ENCODE assay signal across 8 cellular contexts in genomic region chr19:5131031-5131865, GRCh38.
DNase-seq lines count a peak whose midpoint lies in the region; ATAC-seq, FAIRE-seq and TF ChIP-seq lines count a peak whose summit lies in the region.

No MANE protein-coding gene starts in this region.

- H3K27me3 ChIP-seq in GM23338 (ENCODE audit: insufficient read depth), result no peaks in the 10 kb centered on the region

- no peaks in the 10 kb centered on the region for H3K9me2 ChIP-seq in GM23338 (ENCODE audit: insufficient read depth)
- H3K9me2 ChIP-seq in OCI-LY7 (ENCODE audit: insufficient read depth, low read length), result no peaks in the 10 kb centered on the region

- peak; percentile 14 for ATAC-seq in GM23338
- peak; percentile 13 to 30 for ATAC-seq in naive thymus-derived CD8-positive, alpha-beta T cell

- H3K36me3 Mint-ChIP-seq in GM23338 (ENCODE audit: low read depth), result peaks cover 7% of the 10 kb centered on the region; the same call in 2 of the 3 replicates
- H3K36me3 Mint-ChIP-seq in naive thymus-derived CD8-positive, alpha-beta T cell, result peaks cover 0 to 17% (median 6%) of the 10 kb centered on the region in 3 donors
- H3K36me3 Mint-ChIP-seq in MCF 10A (ENCODE audit: insufficient read depth, unreplicated experiment), result peaks cover 26% of the 10 kb centered on the region

- no peaks in the 10 kb centered on the region; the same call in 1 of the 2 replicates for H3F3A ChIP-seq in GM23338 (replicated peaks; ENCODE audit: low read depth)

- H3K4me1 Mint-ChIP-seq in GM23338, result peaks cover 40% of the 10 kb centered on the region
- peaks cover 17 to 55% (median 41%) of the 10 kb centered on the region in 4 donors for H3K4me1 Mint-ChIP-seq in naive thymus-derived CD8-positive, alpha-beta T cell
- no peaks in the 10 kb centered on the region for H3K4me1 Mint-ChIP-seq in MCF 10A (ENCODE audit: insufficient read depth, unreplicated experiment)

- H3K4me2 ChIP-seq in GM23338 (peak overlapping the region; percentile 14; the same call in 1 of the 2 replicates), OCI-LY7 (ENCODE audit: low read length) (peak overlapping the region; percentile 71)

- no peaks in the 10 kb centered on the region for H3K9me3 Mint-ChIP-seq in GM23338
- H3K9me3 Mint-ChIP-seq in naive thymus-derived CD8-positive, alpha-beta T cell, result no peaks in the 10 kb centered on the region
- H3K9me3 Mint-ChIP-seq in MCF 10A (ENCODE audit: unreplicated experiment), result no peaks in the 10 kb centered on the region

- H3K4me1 ChIP-seq in GM23338 (ENCODE audit: insufficient read depth) (peaks cover 14% of the 10 kb centered on the region), OCI-LY7 (ENCODE audit: insufficient read depth, low read length, poor library complexity, severe bottlenecking) (peaks cover 53% of the 10 kb centered on the region)

- BruUV-seq in OCI-LY7 (replicated peaks; lab: Mats Ljungman, UMichigan) (no TSS peak), MCF 10A (replicated peaks; lab: Mats Ljungman, UMichigan) (no TSS peak)

- peak; percentile 27; a peak in 2 of 4 replicates for TF ChIP-seq CTCF in GM23338 (conservative IDR thresholded peaks at IDR 0.05; ENCODE audit: low read depth in 2 of 2)
- TF ChIP-seq CTCF in OCI-LY7 (conservative IDR thresholded peaks at IDR 0.05; ENCODE audit: low read length), result peak; percentile 74
- no peak for TF ChIP-seq CTCF in MCF 10A (IDR thresholded peaks at IDR 0.05; ENCODE audit: unreplicated experiment)

- H3K27ac Mint-ChIP-seq in GM23338, result 0 out of 2 replicates have a peak overlapping the region, but pooled peaks have one; percentile 82
- peak overlapping the region; percentile 90 to 100 (median 98) for H3K27ac Mint-ChIP-seq in naive thymus-derived CD8-positive, alpha-beta T cell
- no peak overlapping the region for H3K27ac Mint-ChIP-seq in MCF 10A (ENCODE audit: low read depth, unreplicated experiment)

- H3K27ac ChIP-seq in GM23338 (ENCODE audit: low read depth) (peak overlapping the region; percentile 78), OCI-LY7 (ENCODE audit: low read depth, low read length, poor library complexity, severe bottlenecking) (peak overlapping the region; percentile 72)

- H4K20me1 ChIP-seq in GM23338 (replicated peaks; ENCODE audit: insufficient read depth) (no peaks in the 10 kb centered on the region), OCI-LY7 (ENCODE audit: insufficient read depth, low read length) (no peaks in the 10 kb centered on the region)

- H3K36me3 ChIP-seq in GM23338 (ENCODE audit: insufficient read depth) (no peaks in the 10 kb centered on the region), OCI-LY7 (ENCODE audit: insufficient read depth, low read length) (no peaks in the 10 kb centered on the region)

- H3K4me3 Mint-ChIP-seq in GM23338, result peak overlapping the region; percentile 53; the same call in 2 of the 3 replicates
- peak overlapping the region; percentile 76 to 94 (median 88) for H3K4me3 Mint-ChIP-seq in naive thymus-derived CD8-positive, alpha-beta T cell
- no peak overlapping the region for H3K4me3 Mint-ChIP-seq in MCF 10A (ENCODE audit: unreplicated experiment)

- H3K79me2 ChIP-seq in GM23338 (replicated peaks; ENCODE audit: insufficient read depth) (no peaks in the 10 kb centered on the region), OCI-LY7 (ENCODE audit: insufficient read depth, low read depth, low read length) (no peaks in the 10 kb centered on the region)

- H3K27me3 Mint-ChIP-seq in GM23338 (ENCODE audit: insufficient read depth, low read depth, poor library complexity) (peaks cover 11% of the 10 kb centered on the region), MCF 10A (ENCODE audit: insufficient read depth, unreplicated experiment) (no peaks in the 10 kb centered on the region)
- H3K27me3 Mint-ChIP-seq in naive thymus-derived CD8-positive, alpha-beta T cell, result no peaks in the 10 kb centered on the region

- no peaks in the 10 kb centered on the region for H3K9me3 ChIP-seq in OCI-LY7 (ENCODE audit: low read length)

- no peak for FAIRE-seq in GM18507 (lab: Jason Lieb, UNC)

- POLR2A ChIA-PET in OCI-LY7 (lab: Charles Lee), result no interaction called here
- POLR2A ChIA-PET in naive thymus-derived CD8-positive, alpha-beta T cell (lab: Charles Lee), result interaction anchor here (0.8 to 1.0 kb wide), 3 partner anchors 7 to 15 kb away, joined by 3 to 4 read pairs (median 4); no protein-coding TSS in a partner anchor
- POLR2A ChIA-PET in MCF 10A (lab: Yijun Ruan, JAX), result no interaction called here

- H3K4me3 ChIP-seq in GM23338 (no peak overlapping the region), OCI-LY7 (ENCODE audit: low read depth, low read length, poor library complexity, severe bottlenecking) (peak overlapping the region; percentile 60)

- CTCF ChIA-PET in OCI-LY7 (lab: Charles Lee; ENCODE audit: unreplicated experiment), result interaction anchor here (0.5 kb wide), 1 partner anchor 519 kb away, joined by 5 read pairs; no protein-coding TSS in a partner anchor
- CTCF ChIA-PET in MCF 10A (lab: Yijun Ruan, JAX), result interaction anchor here (0.7 kb wide), 1 partner anchor 59 kb away, joined by 3 read pairs; no protein-coding TSS in a partner anchor

- peak; percentile 64 for DNase-seq in GM18507 (ENCODE audit: extremely low spot score, insufficient read length, low read depth)
- DNase-seq in GM23338 (ENCODE audit: low spot score), result peak; percentile 34
- DNase-seq in OCI-LY7 (ENCODE audit: low spot score), result peak; percentile 78
- DNase-seq in naive thymus-derived CD8-positive, alpha-beta T cell, result peak in 9 of 10 donors; percentile 21 to 73 (median 48)
- no peak for DNase-seq in retina
- no peak for DNase-seq in DMS153 treated with DMSO at 0.1 percent for 48 hours (lab: John Stamatoyannopoulos, UW; ENCODE audit: unreplicated experiment)
- no peak for DNase-seq in cerebellar nuclear complex (lab: John Stamatoyannopoulos, UW)
- DNase-seq in MCF 10A (ENCODE audit: unreplicated experiment), result no peak

- H2AFZ ChIP-seq in GM23338 (no peak overlapping the region), OCI-LY7 (ENCODE audit: low read length) (peak overlapping the region; percentile 74)

- intact Hi-C loops in OCI-LY7 (cut with micrococcal nuclease; ENCODE audit: unreplicated experiment), result loop anchor here (10.0 kb wide), 1 partner anchor 86 kb away; no protein-coding TSS in a partner anchor
- intact Hi-C loops in MCF 10A (cut with micrococcal nuclease), result no loop called here

TF ChIP-seq in GM23338, 12 proteins besides CTCF, POLR2A, EP300 and RAD21 (continues in another document):
- TF ChIP-seq ZNF331 (CRISPR knock-in tag; IDR thresholded peaks at IDR 0.05; ENCODE audit: low read depth) (no peak), CREB1 (CRISPR knock-in tag; IDR thresholded peaks at IDR 0.05; ENCODE audit: low read depth) (no peak), ZNF114 (CRISPR knock-in tag; IDR thresholded peaks at IDR 0.05) (no peak), POLR2AphosphoS5 (IDR thresholded peaks at IDR 0.05; ENCODE audit: low read depth) (no peak), EZH2 (IDR thresholded peaks at IDR 0.05; ENCODE audit: low read depth, unreplicated experiment) (no peak), STAT1 (IDR thresholded peaks at IDR 0.05; ENCODE audit: unreplicated experiment) (no peak), JUNB (IDR thresholded peaks at IDR 0.05; ENCODE audit: unreplicated experiment) (no peak), REST (IDR thresholded peaks at IDR 0.05; ENCODE audit: unreplicated experiment) (no peak), ETS1 (IDR thresholded peaks at IDR 0.05) (no peak), NANOG (IDR thresholded peaks at IDR 0.05; ENCODE audit: borderline replicate concordance) (no peak)

Comparison
In these comparisons a context has a peak if more than half of its experiments do, and no peak if none do; other contexts are left out.
1. DNase-seq: peak in GM18507 (single experiment), GM23338 (single experiment), OCI-LY7 (single experiment) and naive thymus-derived CD8-positive, alpha-beta T cell (9 of 10); none in retina (single experiment), DMS153 treated with DMSO at 0.1 percent for 48 hours (single experiment), cerebellar nuclear complex (0 of 2) and MCF 10A (single experiment).